In genomic region chr11:78067704-78068103, GRCh38 we compare ENCODE assay signal across 24 cellular contexts. TPM values are rescaled to one million over a fixed set of nuclear protein-coding genes. Genes with fewer than 3 reads are reported as not detected.
DNase-seq lines count a peak whose midpoint lies in the region; ATAC-seq and TF ChIP-seq lines count a peak whose summit lies in the region.
"Had no signal": no experiment of that assay in that cellular context is flagged by ENCODE, and none has a peak within 500 bp of the region (broad histone marks: within the 10 kb centered on the region; RNA-seq: fewer than 3 reads in every experiment).

No MANE protein-coding gene starts in this region.

- H3K4ac ChIP-seq in neuronal stem cell (ENCODE audit: low read length) = no peak overlapping the region

- H3K23ac ChIP-seq in neuronal stem cell (ENCODE audit: low read depth, low read length, poor library complexity) = no peak overlapping the region

- intact Hi-C loops in activated CD8-positive, alpha-beta T cell treated with anti-CD3 and anti-CD28 coated beads for 36 hours (cut with micrococcal nuclease) = no loop called here

- no peak for DNase-seq in activated CD8-positive, alpha-beta T cell treated with anti-CD3 and anti-CD28 coated beads for 36 hours
- no peak for DNase-seq in activated CD8-positive, alpha-beta T cell treated with anti-CD3 and anti-CD28 coated beads, Interleukin-2, amount 10 ng/mL, durations not matched to agents 7 days and 5 days
- no peak for DNase-seq in neuronal stem cell (ENCODE audit: low spot score)
- DNase-seq in NOMO-1 (lab: John Stamatoyannopoulos, UW; ENCODE audit: unreplicated experiment in 2 of 2) = no peak
- no peak for DNase-seq in right atrium auricular region (ENCODE audit: low spot score)
- no peak for DNase-seq in activated CD8-positive, alpha-beta memory T cell treated with anti-CD3 and anti-CD28 coated beads, Interleukin-2, amount 50 U/mL, for 48 hours
- DNase-seq: GM23248; H9; IMR-90; MM.1S; NCI-H1694; NCI-H2029 treated with DMSO at 0.1 percent for 48 hours; NCI-H446 treated with DMSO at 0.1 percent for 48 hours; NCI-H526; NCI-H82; NK-92 treated with Interleukin-12 subunit alpha and Interleukin-12 subunit beta, amount 100 ng/mL, for 24 hours; PC-9; Right ventricle myocardium superior; RPMI8226 had no signal

- H3K79me1 ChIP-seq in neuronal stem cell (ENCODE audit: low read depth, low read length) = peaks cover 2% of the 10 kb centered on the region

- no peak overlapping the region for H4K91ac ChIP-seq in neuronal stem cell (ENCODE audit: low read depth, low read length, poor library complexity)

- H3K27me3 Mint-ChIP-seq in activated CD8-positive, alpha-beta T cell treated with anti-CD3 and anti-CD28 coated beads for 36 hours = no peaks in the 10 kb centered on the region
- H3K27me3 Mint-ChIP-seq in activated CD8-positive, alpha-beta T cell treated with anti-CD3 and anti-CD28 coated beads, Interleukin-2, amount 10 ng/mL, durations not matched to agents 7 days and 5 days (ENCODE audit: low read depth) = no peaks in the 10 kb centered on the region
- H3K27me3 Mint-ChIP-seq in activated T-helper 17 cell treated with anti-CD3 and anti-CD28 coated beads, Interleukin-2, amount 50 U/mL, for 72 hours = no peaks in the 10 kb centered on the region

- POLR2A ChIA-PET in activated CD8-positive, alpha-beta T cell treated with anti-CD3 and anti-CD28 coated beads for 36 hours (lab: Charles Lee) = interaction anchor here (0.6 to 0.7 kb wide), 2 partner anchors 64 to 369 kb away, joined by 3 read pairs; no protein-coding TSS in a partner anchor
- POLR2A ChIA-PET in activated CD8-positive, alpha-beta T cell treated with anti-CD3 and anti-CD28 coated beads, Interleukin-2, amount 10 ng/mL, durations not matched to agents 7 days and 5 days (lab: Charles Lee) = no interaction called here

- H3K4me3 Mint-ChIP-seq in activated CD8-positive, alpha-beta T cell treated with anti-CD3 and anti-CD28 coated beads for 36 hours = no peak overlapping the region
- H3K4me3 Mint-ChIP-seq in activated CD8-positive, alpha-beta T cell treated with anti-CD3 and anti-CD28 coated beads, Interleukin-2, amount 10 ng/mL, durations not matched to agents 7 days and 5 days = no peak overlapping the region
- H3K4me3 Mint-ChIP-seq in activated T-helper 17 cell treated with anti-CD3 and anti-CD28 coated beads, Interleukin-2, amount 50 U/mL, for 72 hours = no peak overlapping the region
- H3K4me3 Mint-ChIP-seq: H9 had no signal

- H3K27me3 ChIP-seq in neuronal stem cell (ENCODE audit: control insufficient read depth in 3 of 3, insufficient read depth in 3 of 3, low read depth in 1 of 3, low read length in 3 of 3) (no peaks in the 10 kb centered on the region), right atrium auricular region (no peaks in the 10 kb centered on the region)
- H3K27me3 ChIP-seq: SJSA1 had no signal

- H2BK5ac ChIP-seq in neuronal stem cell (ENCODE audit: low read length) = no peak overlapping the region

- peak overlapping the region; percentile 9 for H3K9ac ChIP-seq in neuronal stem cell (ENCODE audit: low read depth, low read length, poor library complexity)
- H3K9ac ChIP-seq: GM23248, KMS-11 had no signal

- H3K9me3 ChIP-seq in neuronal stem cell (replicated peaks in 1 of 2; ENCODE audit: control insufficient read depth in 2 of 2, insufficient read depth in 1 of 2, low read depth in 1 of 2, low read length in 2 of 2) (peaks cover 2 to 5% of the 10 kb centered on the region in 2 donors), right atrium auricular region (no peaks in the 10 kb centered on the region)
- H3K9me3 ChIP-seq: SJSA1 had no signal

- H3K4me1 ChIP-seq in neuronal stem cell (ENCODE audit: control insufficient read depth in 2 of 2, insufficient read depth in 1 of 2, low read depth in 1 of 2, low read length in 2 of 2) (no peaks in the 10 kb centered on the region), right atrium auricular region (no peaks in the 10 kb centered on the region)
- H3K4me1 ChIP-seq: SJSA1 had no signal

- no peak overlapping the region for H3K4me3 ChIP-seq in neuronal stem cell (ENCODE audit: low read length in 2 of 2)
- no peak overlapping the region for H3K4me3 ChIP-seq in right atrium auricular region
- H3K4me3 ChIP-seq: GM23248, PC-9, SJSA1 had no signal

- H2AK5ac ChIP-seq in neuronal stem cell (ENCODE audit: low read depth, low read length) = no peak overlapping the region

- no peak overlapping the region for H3K4me2 ChIP-seq in neuronal stem cell (ENCODE audit: insufficient read depth, low read length, poor library complexity, severe bottlenecking)
- H3K4me2 ChIP-seq: KMS-11, PC-9 had no signal

- ATAC-seq in activated CD8-positive, alpha-beta T cell treated with anti-CD3 and anti-CD28 coated beads for 36 hours = no peak
- ATAC-seq in activated CD8-positive, alpha-beta T cell treated with anti-CD3 and anti-CD28 coated beads, Interleukin-2, amount 10 ng/mL, durations not matched to agents 7 days and 5 days = no peak
- no peak for ATAC-seq in activated T-helper 17 cell treated with anti-CD3 and anti-CD28 coated beads, Interleukin-2, amount 50 U/mL, for 72 hours (replicated peaks)

- H2BK12ac ChIP-seq in neuronal stem cell (ENCODE audit: low read length) = no peak overlapping the region

- H3K4me1 Mint-ChIP-seq in activated CD8-positive, alpha-beta T cell treated with anti-CD3 and anti-CD28 coated beads for 36 hours (ENCODE audit: low read depth) = peaks cover 2% of the 10 kb centered on the region
- H3K4me1 Mint-ChIP-seq in activated CD8-positive, alpha-beta T cell treated with anti-CD3 and anti-CD28 coated beads, Interleukin-2, amount 10 ng/mL, durations not matched to agents 7 days and 5 days (ENCODE audit: low read depth) = no peaks in the 10 kb centered on the region
- H3K4me1 Mint-ChIP-seq in activated T-helper 17 cell treated with anti-CD3 and anti-CD28 coated beads, Interleukin-2, amount 50 U/mL, for 72 hours = no peaks in the 10 kb centered on the region
- H3K4me1 Mint-ChIP-seq: H9 had no signal

- H3K36me3 ChIP-seq in neuronal stem cell (replicated peaks in 1 of 2; ENCODE audit: control insufficient read depth in 2 of 2, insufficient read depth in 2 of 2, low read length in 2 of 2) (peaks cover 24 to 52% of the 10 kb centered on the region in 2 donors), right atrium auricular region (peaks cover 18% of the 10 kb centered on the region)

- no peak overlapping the region for H3K27ac ChIP-seq in neuronal stem cell (replicated peaks; ENCODE audit: low read length)
- no peak overlapping the region for H3K27ac ChIP-seq in right atrium auricular region
- H3K27ac ChIP-seq: GM23248, KMS-11, PC-9, SJSA1 had no signal

- no peak overlapping the region for H3K18ac ChIP-seq in neuronal stem cell (ENCODE audit: low read length)

- H3K14ac ChIP-seq in neuronal stem cell (ENCODE audit: low read length) = no peak overlapping the region

- H3K9me3 Mint-ChIP-seq in activated CD8-positive, alpha-beta T cell treated with anti-CD3 and anti-CD28 coated beads for 36 hours = no peaks in the 10 kb centered on the region
- no peaks in the 10 kb centered on the region for H3K9me3 Mint-ChIP-seq in activated CD8-positive, alpha-beta T cell treated with anti-CD3 and anti-CD28 coated beads, Interleukin-2, amount 10 ng/mL, durations not matched to agents 7 days and 5 days (ENCODE audit: insufficient read depth)
- no peaks in the 10 kb centered on the region for H3K9me3 Mint-ChIP-seq in activated T-helper 17 cell treated with anti-CD3 and anti-CD28 coated beads, Interleukin-2, amount 50 U/mL, for 72 hours
- H3K9me3 Mint-ChIP-seq: H9 had no signal

- peak overlapping the region; percentile 9 for H3K27ac Mint-ChIP-seq in activated CD8-positive, alpha-beta T cell treated with anti-CD3 and anti-CD28 coated beads for 36 hours
- no peak overlapping the region for H3K27ac Mint-ChIP-seq in activated CD8-positive, alpha-beta T cell treated with anti-CD3 and anti-CD28 coated beads, Interleukin-2, amount 10 ng/mL, durations not matched to agents 7 days and 5 days
- H3K27ac Mint-ChIP-seq in activated T-helper 17 cell treated with anti-CD3 and anti-CD28 coated beads, Interleukin-2, amount 50 U/mL, for 72 hours = peak overlapping the region; percentile 3
- H3K27ac Mint-ChIP-seq: H9 had no signal

- no CpG with 5 or more reads among the region's 4 CpGs for WGBS in neuronal stem cell (ENCODE audit: extremely low coverage in 2 of 2, insufficient read length in 2 of 2, insufficient replicate concordance in 1 of 2), 2 donors

- TF ChIP-seq CTCF in activated CD8-positive, alpha-beta T cell treated with anti-CD3 and anti-CD28 coated beads for 36 hours (IDR thresholded peaks at IDR 0.05) = no peak
- no peak for TF ChIP-seq CTCF in right atrium auricular region (IDR thresholded peaks at IDR 0.05)

- no peak overlapping the region for H2BK15ac ChIP-seq in neuronal stem cell (ENCODE audit: low read length)

- no peak overlapping the region for H2AFZ ChIP-seq in neuronal stem cell (ENCODE audit: low read length)
- H2AFZ ChIP-seq: GM23248, PC-9 had no signal

- H4K8ac ChIP-seq in neuronal stem cell (ENCODE audit: low read depth, low read length) = no peak overlapping the region

- H3K36me3 Mint-ChIP-seq in activated CD8-positive, alpha-beta T cell treated with anti-CD3 and anti-CD28 coated beads for 36 hours (ENCODE audit: low read depth) = peaks cover 33% of the 10 kb centered on the region
- peaks cover 41% of the 10 kb centered on the region for H3K36me3 Mint-ChIP-seq in activated CD8-positive, alpha-beta T cell treated with anti-CD3 and anti-CD28 coated beads, Interleukin-2, amount 10 ng/mL, durations not matched to agents 7 days and 5 days (ENCODE audit: low read depth)
- H3K36me3 Mint-ChIP-seq in activated T-helper 17 cell treated with anti-CD3 and anti-CD28 coated beads, Interleukin-2, amount 50 U/mL, for 72 hours (ENCODE audit: low read depth) = peaks cover 53% of the 10 kb centered on the region

- H2BK120ac ChIP-seq in neuronal stem cell (ENCODE audit: low read depth, low read length) = no peak overlapping the region

- CTCF ChIA-PET in activated CD8-positive, alpha-beta T cell treated with anti-CD3 and anti-CD28 coated beads for 36 hours (lab: Charles Lee) = no interaction called here
- CTCF ChIA-PET in activated CD8-positive, alpha-beta T cell treated with anti-CD3 and anti-CD28 coated beads, Interleukin-2, amount 10 ng/mL, durations not matched to agents 7 days and 5 days (lab: Charles Lee) = interaction anchor here (0.9 kb wide), 1 partner anchor 22 kb away, joined by 3 read pairs; no protein-coding TSS in a partner anchor

RNA-seq across cellular contexts. Expression of gene THRSP, which starts 4.0 kb away (rescaled TPM):
- not detected for total RNA-seq in activated CD8-positive, alpha-beta T cell treated with anti-CD3 and anti-CD28 coated beads for 36 hours
- total RNA-seq in activated CD8-positive, alpha-beta T cell treated with anti-CD3 and anti-CD28 coated beads, Interleukin-2, amount 10 ng/mL, durations not matched to agents 7 days and 5 days = not detected
- not detected for total RNA-seq in activated T-helper 17 cell treated with anti-CD3 and anti-CD28 coated beads, Interleukin-2, amount 50 U/mL, for 72 hours
- not detected for polyA plus RNA-seq in neuronal stem cell (2013, experiment 1 of 2)
- polyA plus RNA-seq in neuronal stem cell (2013, experiment 2 of 2) = not detected
- total RNA-seq in right atrium auricular region = 1 to 10 TPM in 1 of 2 donors, not detected in 1; 1.9 TPM
- total RNA-seq: A172, GM23248, H9, IMR-90, SJSA1 had no signal
- polyA plus RNA-seq: BJ, GM23248, IMR-90 had no signal

RNA-seq across cellular contexts. Expression of gene NDUFC2, which starts 12.0 kb away (rescaled TPM):
- total RNA-seq in activated CD8-positive, alpha-beta T cell treated with anti-CD3 and anti-CD28 coated beads for 36 hours = 100 to 1,000 TPM; 169 to 179 TPM
- total RNA-seq in activated CD8-positive, alpha-beta T cell treated with anti-CD3 and anti-CD28 coated beads, Interleukin-2, amount 10 ng/mL, durations not matched to agents 7 days and 5 days = 100 to 1,000 TPM; 193 TPM
- total RNA-seq in activated T-helper 17 cell treated with anti-CD3 and anti-CD28 coated beads, Interleukin-2, amount 50 U/mL, for 72 hours = 100 to 1,000 TPM in 1 of 2 donors, 10 to 100 TPM in 1; 80.5 to 149 TPM
- 290 TPM for polyA plus RNA-seq in neuronal stem cell (2013, experiment 1 of 2)
- 288 TPM for polyA plus RNA-seq in neuronal stem cell (2013, experiment 2 of 2)
- total RNA-seq in right atrium auricular region = 100 to 1,000 TPM; 154 to 163 TPM

RNA-seq across cellular contexts. Expression of gene KCTD14, which starts 44.6 kb away (rescaled TPM):
- total RNA-seq in activated CD8-positive, alpha-beta T cell treated with anti-CD3 and anti-CD28 coated beads for 36 hours = under 1 TPM in 1 of 2 experiments, not detected in 1; 0.16 TPM
- total RNA-seq in activated CD8-positive, alpha-beta T cell treated with anti-CD3 and anti-CD28 coated beads, Interleukin-2, amount 10 ng/mL, durations not matched to agents 7 days and 5 days = under 1 TPM; 0.21 to 0.47 TPM
- under 1 TPM in 1 of 2 donors, not detected in 1; 0.21 TPM for total RNA-seq in activated T-helper 17 cell treated with anti-CD3 and anti-CD28 coated beads, Interleukin-2, amount 50 U/mL, for 72 hours
- polyA plus RNA-seq in neuronal stem cell (2013, experiment 1 of 2) = 3.0 TPM
- 3.0 TPM for polyA plus RNA-seq in neuronal stem cell (2013, experiment 2 of 2)
- 1 to 10 TPM in 1 of 2 donors, under 1 TPM in 1; 0.59 to 3.6 TPM for total RNA-seq in right atrium auricular region
- total RNA-seq: Right ventricle myocardium superior had no signal
